In the genomic region with DNA sequence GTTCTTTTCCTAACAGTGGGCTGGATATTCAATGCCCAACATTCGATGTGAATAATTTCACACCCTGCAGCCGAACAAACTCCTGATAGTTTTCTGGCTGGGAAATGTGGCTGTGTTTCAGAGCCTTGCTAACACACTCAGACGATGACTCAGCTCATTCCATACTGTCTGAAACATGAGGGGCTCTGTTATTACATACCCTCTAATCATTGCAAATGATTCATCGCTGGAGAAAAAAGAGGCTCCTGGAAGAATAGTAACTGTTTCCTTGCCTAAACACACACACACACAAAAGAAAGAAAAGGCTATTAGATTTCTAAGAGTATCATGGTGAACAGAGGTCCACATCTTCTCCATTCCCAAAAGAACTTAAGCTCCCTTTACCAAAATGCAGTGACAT, we compare ENCODE assay signal across 8 cellular contexts.
DNase-seq lines count a peak whose midpoint lies in the region; ATAC-seq and TF ChIP-seq lines count a peak whose summit lies in the region.

No MANE protein-coding gene starts in this region.

- H3K4me1 Mint-ChIP-seq in chondrocyte (ENCODE audit: low read depth): peaks cover 82% of the 10 kb centered on the region
- H3K4me1 Mint-ChIP-seq in effector memory CD8-positive, alpha-beta T cell (ENCODE audit: low read depth in 2 of 2): peaks cover 3 to 5% of the 10 kb centered on the region in 2 donors
- H3K4me1 Mint-ChIP-seq in activated naive CD4-positive, alpha-beta T cell treated with anti-CD3 and anti-CD28 coated beads, Interleukin-2, amount 10 ng/mL, durations not matched to agents 7 days and 5 days: no peaks in the 10 kb centered on the region

- ATAC-seq in effector memory CD8-positive, alpha-beta T cell (replicated peaks): no peak

- peaks cover under 1% of the 10 kb centered on the region for H3K36me3 ChIP-seq in mesodermal cell (ENCODE audit: control insufficient read depth, insufficient read depth, low read length)

- DNase-seq in AG10803 (ENCODE audit: low read depth) (peak; percentile 91), LHCN-M2 (ENCODE audit: low read depth) (peak; percentile 87), chondrocyte (ENCODE audit: low spot score) (no peak), NCI-H524 (lab: John Stamatoyannopoulos, UW) (no peak)
- no peak for DNase-seq in effector memory CD8-positive, alpha-beta T cell
- no peak for DNase-seq in activated CD8-positive, alpha-beta memory T cell treated with anti-CD3 and anti-CD28 coated beads, Interleukin-2, amount 50 U/mL, for 48 hours
- no peak for DNase-seq in activated naive CD4-positive, alpha-beta T cell treated with anti-CD3 and anti-CD28 coated beads, Interleukin-2, amount 10 ng/mL, durations not matched to agents 7 days and 5 days

- no peak for TF ChIP-seq CTCF in AG10803 (conservative IDR thresholded peaks at IDR 0.05; ENCODE audit: low read length)
- no peak for TF ChIP-seq CTCF in chondrocyte (IDR thresholded peaks at IDR 0.05)

- CTCF ChIA-PET in activated naive CD4-positive, alpha-beta T cell treated with anti-CD3 and anti-CD28 coated beads, Interleukin-2, amount 10 ng/mL, durations not matched to agents 7 days and 5 days (lab: Charles Lee): no interaction called here

- no peaks in the 10 kb centered on the region for H3K9me3 ChIP-seq in mesodermal cell (ENCODE audit: control insufficient read depth, low read length)

- peak overlapping the region; percentile 31 for H3K4me3 Mint-ChIP-seq in chondrocyte (ENCODE audit: unreplicated experiment)
- no peak overlapping the region for H3K4me3 Mint-ChIP-seq in effector memory CD8-positive, alpha-beta T cell
- no peak overlapping the region for H3K4me3 Mint-ChIP-seq in activated naive CD4-positive, alpha-beta T cell treated with anti-CD3 and anti-CD28 coated beads, Interleukin-2, amount 10 ng/mL, durations not matched to agents 7 days and 5 days

- H3K4me1 ChIP-seq in mesodermal cell (ENCODE audit: control insufficient read depth, insufficient read depth, low read length, poor library complexity, severe bottlenecking): peaks cover 18% of the 10 kb centered on the region

- no peaks in the 10 kb centered on the region for H3K9me3 Mint-ChIP-seq in chondrocyte (ENCODE audit: low read depth)
- no peaks in the 10 kb centered on the region for H3K9me3 Mint-ChIP-seq in effector memory CD8-positive, alpha-beta T cell
- H3K9me3 Mint-ChIP-seq in activated naive CD4-positive, alpha-beta T cell treated with anti-CD3 and anti-CD28 coated beads, Interleukin-2, amount 10 ng/mL, durations not matched to agents 7 days and 5 days: no peaks in the 10 kb centered on the region

- peak overlapping the region; percentile 88 for H3K27ac ChIP-seq in mesodermal cell (ENCODE audit: low read depth, low read length, severe bottlenecking)

- no peaks in the 10 kb centered on the region for H3K27me3 Mint-ChIP-seq in chondrocyte (ENCODE audit: low read depth)
- no peaks in the 10 kb centered on the region for H3K27me3 Mint-ChIP-seq in effector memory CD8-positive, alpha-beta T cell
- H3K27me3 Mint-ChIP-seq in activated naive CD4-positive, alpha-beta T cell treated with anti-CD3 and anti-CD28 coated beads, Interleukin-2, amount 10 ng/mL, durations not matched to agents 7 days and 5 days: no peaks in the 10 kb centered on the region

- peak overlapping the region; percentile 16 for H3K4me3 ChIP-seq in AG10803 (ENCODE audit: low read length)
- no peak overlapping the region for H3K4me3 ChIP-seq in mesodermal cell (ENCODE audit: extremely low read depth, insufficient read depth, low read length, poor library complexity, severe bottlenecking)

- peaks cover 3% of the 10 kb centered on the region for H3K36me3 Mint-ChIP-seq in chondrocyte (ENCODE audit: low read depth)
- peaks cover 28% of the 10 kb centered on the region for H3K36me3 Mint-ChIP-seq in effector memory CD8-positive, alpha-beta T cell (ENCODE audit: insufficient read depth)
- H3K36me3 Mint-ChIP-seq in activated naive CD4-positive, alpha-beta T cell treated with anti-CD3 and anti-CD28 coated beads, Interleukin-2, amount 10 ng/mL, durations not matched to agents 7 days and 5 days: peaks cover 39% of the 10 kb centered on the region

- H3K27ac Mint-ChIP-seq in chondrocyte (ENCODE audit: unreplicated experiment): peak overlapping the region; percentile 96
- H3K27ac Mint-ChIP-seq in effector memory CD8-positive, alpha-beta T cell: no peak overlapping the region
- H3K27ac Mint-ChIP-seq in activated naive CD4-positive, alpha-beta T cell treated with anti-CD3 and anti-CD28 coated beads, Interleukin-2, amount 10 ng/mL, durations not matched to agents 7 days and 5 days: no peak overlapping the region

- whole genome bisulfite sequencing in mesodermal cell (ENCODE audit: insufficient coverage in 2 of 2), 2 experiments: 100% methylated on average over 1 of the region's 4 CpGs; no CpG with 5 or more reads in 1 of the 2 experiments

Comparison
In these comparisons a context has a peak if more than half of its experiments do, and no peak if none do; other contexts are left out.
1. DNase-seq: peak in AG10803 (single experiment) and LHCN-M2 (single experiment); none in chondrocyte (single experiment), NCI-H524 (0 of 2), effector memory CD8-positive, alpha-beta T cell (0 of 3), activated CD8-positive, alpha-beta memory T cell treated with anti-CD3 and anti-CD28 coated beads, Interleukin-2, amount 50 U/mL, for 48 hours (single experiment) and activated naive CD4-positive, alpha-beta T cell treated with anti-CD3 and anti-CD28 coated beads, Interleukin-2, amount 10 ng/mL, durations not matched to agents 7 days and 5 days (single experiment).